In the genomic region with DNA sequence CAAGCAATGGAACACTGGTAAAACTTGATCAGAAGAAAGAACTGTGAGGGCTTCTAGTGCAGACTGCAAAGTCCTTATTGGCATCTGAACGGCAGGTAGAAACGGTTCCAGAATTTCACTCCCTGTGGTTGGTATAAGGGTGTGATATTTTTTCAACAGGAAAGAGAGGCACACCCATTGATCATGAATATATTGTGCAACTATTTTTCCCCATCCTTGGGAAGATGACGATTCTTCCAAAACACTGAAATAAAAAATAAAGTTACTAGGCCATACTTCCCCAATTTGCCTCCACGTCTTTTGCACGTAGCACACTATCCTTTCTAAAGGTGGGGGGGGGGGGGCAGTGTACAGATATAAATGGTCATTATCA, we compare ENCODE assay signal across 33 cellular contexts.
"Had no signal": no experiment of that assay in that cellular context is flagged by ENCODE, and none has a peak within 500 bp of the region (broad histone marks: within the 10 kb centered on the region; RNA-seq: fewer than 3 reads in every experiment).

No MANE protein-coding gene starts in this region.

- H3K27me3 ChIP-seq: brain microvascular endothelial cell, cardiac muscle cell, MG63 had no signal

- H3K4me3 ChIP-seq: cardiac muscle cell, MG63 had no signal

- H3K27me3 Mint-ChIP-seq: activated CD4-positive, alpha-beta memory T cell treated with anti-CD3 and anti-CD28 coated beads, Interleukin-2, amount 10 ng/mL, durations not matched to agents 7 days and 5 days; activated naive CD4-positive, alpha-beta T cell treated with anti-CD3 and anti-CD28 coated beads, Interleukin-2, amount 10 ng/mL, durations not matched to agents 7 days and 5 days; activated naive CD8-positive, alpha-beta T cell; activated naive CD8-positive, alpha-beta T cell treated with anti-CD3 and anti-CD28 coated beads, Interleukin-2, amount 50 U/mL, for 24 hours; central memory CD8-positive, alpha-beta T cell; T-cell had no signal

- H3K9me3 ChIP-seq: MG63 had no signal

- H3K27ac Mint-ChIP-seq: activated naive CD4-positive, alpha-beta T cell treated with anti-CD3 and anti-CD28 coated beads, Interleukin-2, amount 10 ng/mL, durations not matched to agents 7 days and 5 days; activated naive CD8-positive, alpha-beta T cell; activated naive CD8-positive, alpha-beta T cell treated with anti-CD3 and anti-CD28 coated beads, Interleukin-2, amount 50 U/mL, for 24 hours; T-cell had no signal

- H3K27ac ChIP-seq: brain microvascular endothelial cell, cardiac muscle cell, RWPE1, WERI-Rb-1 had no signal

- H3K4me1 Mint-ChIP-seq: central memory CD8-positive, alpha-beta T cell; T-cell had no signal

- DNase-seq: activated CD4-positive, alpha-beta memory T cell treated with anti-CD3 and anti-CD28 coated beads, Interleukin-2, amount 10 ng/mL, durations not matched to agents 7 days and 5 days; activated CD4-positive, alpha-beta T cell treated with anti-CD3 and anti-CD28 coated beads for 1 hour; activated CD4-positive, alpha-beta T cell treated with anti-CD3 and anti-CD28 coated beads for 48 hours; activated CD4-positive, CD25-positive, alpha-beta regulatory T cell; activated effector memory CD4-positive, alpha-beta T cell treated with Interleukin-2 at 50 U/mL for 16 hours; activated naive CD4-positive, alpha-beta T cell treated with anti-CD3 and anti-CD28 coated beads, Interleukin-2, amount 10 ng/mL, durations not matched to agents 7 days and 5 days; activated naive CD8-positive, alpha-beta T cell treated with anti-CD3 and anti-CD28 coated beads, Interleukin-2, amount 50 U/mL, for 24 hours; activated T-cell treated with anti-CD3 and anti-CD28 coated beads, Interleukin-2, amount 50 U/mL, for 4 hours; anterior cingulate cortex; brain microvascular endothelial cell; Kasumi-1; MG63; NCI-H1048; NCI-H1105 treated with DMSO at 0.1 percent for 48 hours; NCI-H1436; NCI-H1694; NCI-H1930; NCI-H2081 treated with DMSO at 0.1 percent for 48 hours; NCI-H226; NCI-H446 treated with DMSO at 0.1 percent for 48 hours; NCI-H524 treated with DMSO at 0.1 percent for 48 hours; PC-3; SIG-M5; T-cell; T-helper 2 cell; T-helper 9 cell; WERI-Rb-1 had no signal

- ATAC-seq: activated naive CD8-positive, alpha-beta T cell treated with anti-CD3 and anti-CD28 coated beads, Interleukin-2, amount 50 U/mL, for 24 hours; activated T-cell treated with anti-CD3 and anti-CD28 coated beads, Interleukin-2, amount 50 U/mL, for 4 hours; PC-3; Right ventricle myocardium inferior; SK-N-SH treated with all-trans-retinoic acid at 6 μM for 48 hours; T-cell had no signal

- H3K9me3 Mint-ChIP-seq: activated CD4-positive, alpha-beta memory T cell treated with anti-CD3 and anti-CD28 coated beads, Interleukin-2, amount 10 ng/mL, durations not matched to agents 7 days and 5 days; activated naive CD4-positive, alpha-beta T cell treated with anti-CD3 and anti-CD28 coated beads, Interleukin-2, amount 10 ng/mL, durations not matched to agents 7 days and 5 days; activated naive CD8-positive, alpha-beta T cell treated with anti-CD3 and anti-CD28 coated beads, Interleukin-2, amount 50 U/mL, for 24 hours; activated T-cell treated with anti-CD3 and anti-CD28 coated beads, Interleukin-2, amount 50 U/mL, for 4 hours; central memory CD8-positive, alpha-beta T cell; T-cell had no signal

- H3K4me3 Mint-ChIP-seq: activated CD4-positive, alpha-beta memory T cell treated with anti-CD3 and anti-CD28 coated beads, Interleukin-2, amount 10 ng/mL, durations not matched to agents 7 days and 5 days; activated naive CD4-positive, alpha-beta T cell treated with anti-CD3 and anti-CD28 coated beads, Interleukin-2, amount 10 ng/mL, durations not matched to agents 7 days and 5 days; activated naive CD8-positive, alpha-beta T cell; activated naive CD8-positive, alpha-beta T cell treated with anti-CD3 and anti-CD28 coated beads, Interleukin-2, amount 50 U/mL, for 24 hours; activated T-cell treated with anti-CD3 and anti-CD28 coated beads, Interleukin-2, amount 50 U/mL, for 4 hours; central memory CD8-positive, alpha-beta T cell; T-cell had no signal
